ENCODE assay signal across 9 cellular contexts in genomic region chrX:103685396-103685795, GRCh38. TPM values are rescaled to one million over a fixed set of nuclear protein-coding genes. Genes with fewer than 3 reads are reported as not detected.
DNase-seq lines count a peak whose midpoint lies in the region; ATAC-seq, FAIRE-seq and TF ChIP-seq lines count a peak whose summit lies in the region.
"Had no signal": no experiment of that assay in that cellular context is flagged by ENCODE, and none has a peak within 500 bp of the region (broad histone marks: within the 10 kb centered on the region; RNA-seq: fewer than 3 reads in every experiment).

No MANE protein-coding gene starts in this region.

- H3K4me3 ChIP-seq in fibroblast of lung (replicated peaks in 1 of 4; ENCODE audit: control extremely low read depth in 1 of 4, insufficient read depth in 1 of 4, low read depth in 3 of 4, low read length in 4 of 4) (peak overlapping the region; percentile 67 to 97 (median 78)), smooth muscle cell (peak overlapping the region; percentile 91)

- TF ChIP-seq CTCF in fibroblast of lung (conservative IDR thresholded peaks at IDR 0.05 in 1 of 2, IDR thresholded peaks at IDR 0.05 in 1 of 2; ENCODE audit: low read depth in 1 of 2, low read length in 2 of 2) (no peak), smooth muscle cell (IDR thresholded peaks at IDR 0.05; ENCODE audit: borderline replicate concordance, insufficient read depth, poor library complexity, severe bottlenecking) (no peak)

- DNase-seq in NOMO-1 (lab: John Stamatoyannopoulos, UW; ENCODE audit: unreplicated experiment in 2 of 2): peak; percentile 3 to 5
- DNase-seq in NOMO-1 treated with dmso at 0.1 percent for 144 hours (lab: John Stamatoyannopoulos, UW; ENCODE audit: unreplicated experiment): no peak
- no peak for DNase-seq in RCC 7860 (ENCODE audit: low spot score)
- DNase-seq in fibroblast of lung (ENCODE audit: low read depth in 2 of 2): peak in 1 of 2 donors; percentile 15
- no peak for DNase-seq in smooth muscle cell (lab: John Stamatoyannopoulos, UW; ENCODE audit: unreplicated experiment)

- H3K79me2 ChIP-seq in fibroblast of lung (ENCODE audit: control insufficient read depth, insufficient read depth, low read length) (peaks cover 33% of the 10 kb centered on the region), smooth muscle cell (ENCODE audit: low read depth) (peaks cover 56% of the 10 kb centered on the region)

- H3K27me3 ChIP-seq in fibroblast of lung (ENCODE audit: control insufficient read depth, insufficient read depth, low read length): no peaks in the 10 kb centered on the region
- H3K27me3 ChIP-seq in smooth muscle cell (ENCODE audit: low read depth): no peaks in the 10 kb centered on the region

- H4K20me1 ChIP-seq in fibroblast of lung (ENCODE audit: control insufficient read depth, extremely low read depth, insufficient read depth, low read length) (no peaks in the 10 kb centered on the region), smooth muscle cell (ENCODE audit: low read depth) (peaks cover 55% of the 10 kb centered on the region)

- peak overlapping the region; percentile 69 for H3K4me2 ChIP-seq in fibroblast of lung (ENCODE audit: extremely low read depth, insufficient read depth, low read length)
- H3K4me2 ChIP-seq in smooth muscle cell: peak overlapping the region; percentile 97

- H3K27ac ChIP-seq in fibroblast of lung (ENCODE audit: insufficient read depth, low read length) (peak overlapping the region; percentile 98), smooth muscle cell (ENCODE audit: low read depth) (peak overlapping the region; percentile 100)

- H3K36me3 ChIP-seq in fibroblast of lung (ENCODE audit: control insufficient read depth, insufficient read depth, low read length) (peaks cover 2% of the 10 kb centered on the region), smooth muscle cell (ENCODE audit: low read depth) (peaks cover 18% of the 10 kb centered on the region)

- H2AFZ ChIP-seq in fibroblast of lung (ENCODE audit: low read length) (no peak overlapping the region), smooth muscle cell (ENCODE audit: low read depth) (no peak overlapping the region)

- peaks cover 6% of the 10 kb centered on the region for H3K4me1 ChIP-seq in fibroblast of lung (ENCODE audit: control insufficient read depth, extremely low read depth, insufficient read depth, low read length)
- H3K4me1 ChIP-seq in smooth muscle cell (ENCODE audit: low read depth): peaks cover 20% of the 10 kb centered on the region

- H3K9ac ChIP-seq in fibroblast of lung (ENCODE audit: insufficient read depth, low read length): peak overlapping the region; percentile 87
- H3K9ac ChIP-seq in smooth muscle cell (ENCODE audit: low read depth): peak overlapping the region; percentile 100

- no peak for ATAC-seq in HG03196 (IDR thresholded peaks at IDR 0.05; ENCODE audit: unreplicated experiment)
- no peak for ATAC-seq in GM18867 (IDR thresholded peaks at IDR 0.05; ENCODE audit: unreplicated experiment)
- no peak for ATAC-seq in HG02884 (IDR thresholded peaks at IDR 0.05; ENCODE audit: unreplicated experiment)

- FAIRE-seq in RCC 7860 (lab: Jason Lieb, UNC): peak; percentile 63

- 2% methylated on average over 5 of the region's 5 CpGs for WGBS in smooth muscle cell (ENCODE audit: low lambda C conversion rate)

- H3K9me3 ChIP-seq in fibroblast of lung (ENCODE audit: control insufficient read depth, insufficient read depth, low read depth, low read length) (no peaks in the 10 kb centered on the region), smooth muscle cell (replicated peaks; ENCODE audit: low read depth) (no peaks in the 10 kb centered on the region)

- H3F3A ChIP-seq in smooth muscle cell (ENCODE audit: low read depth): peaks cover 45% of the 10 kb centered on the region

RNA-seq across cellular contexts. Expression of gene MORF4L2, which starts 1.1 kb away (rescaled TPM):
- 287 and 353 TPM in 2 replicates for total RNA-seq in fibroblast of lung
- 814 and 948 TPM in 2 replicates for polyA plus RNA-seq in fibroblast of lung
- polyA plus RNA-seq in fibroblast of lung (2012): 416 and 521 TPM in 2 replicates
- polyA minus RNA-seq in fibroblast of lung (ENCODE audit: low replicate concordance): 36.2 and 48.1 TPM in 2 replicates
- 1,445 and 1,824 TPM in 2 replicates for total RNA-seq in smooth muscle cell
- 726 and 732 TPM in 2 replicates for polyA plus RNA-seq in smooth muscle cell

RNA-seq across cellular contexts. Expression of gene TMEM31, which starts 25.3 kb away (rescaled TPM):
- not detected in 2 replicates for total RNA-seq in fibroblast of lung
- 0.10 TPM in 1 of 2 replicates, not detected in the other for polyA plus RNA-seq in fibroblast of lung
- polyA plus RNA-seq in fibroblast of lung (2012): not detected in 2 replicates
- not detected in 2 replicates for polyA minus RNA-seq in fibroblast of lung (ENCODE audit: low replicate concordance)
- 0.54 TPM in 1 of 2 replicates, not detected in the other for total RNA-seq in smooth muscle cell
- 0.60 and 0.75 TPM in 2 replicates for polyA plus RNA-seq in smooth muscle cell
- total RNA-seq: T-helper 2 cell treated with Interferon-gamma antibody and Interleukin-4, amounts not matched to agents 100 ng/mL and 5 ng/mL, for 36 hours had no signal

RNA-seq across cellular contexts. Expression of gene TCEAL1, which starts 56.6 kb away (rescaled TPM):
- total RNA-seq in fibroblast of lung (35.5 and 37.5 TPM in 2 replicates), smooth muscle cell (22.1 and 43.0 TPM in 2 replicates)
- polyA plus RNA-seq in fibroblast of lung (24.5 and 28.5 TPM in 2 replicates), smooth muscle cell (16.7 and 23.8 TPM in 2 replicates)
- 17.5 and 20.2 TPM in 2 replicates for polyA plus RNA-seq in fibroblast of lung (2012)
- 0.43 and 8.9 TPM in 2 replicates for polyA minus RNA-seq in fibroblast of lung (ENCODE audit: low replicate concordance)

Comparison
In these comparisons a context has a peak if more than half of its experiments do, and no peak if none do; other contexts are left out.
1. DNase-seq: peak in NOMO-1 (2 of 2); none in NOMO-1 treated with dmso at 0.1 percent for 144 hours (single experiment), RCC 7860 (single experiment) and smooth muscle cell (single experiment).